In the genomic region with DNA sequence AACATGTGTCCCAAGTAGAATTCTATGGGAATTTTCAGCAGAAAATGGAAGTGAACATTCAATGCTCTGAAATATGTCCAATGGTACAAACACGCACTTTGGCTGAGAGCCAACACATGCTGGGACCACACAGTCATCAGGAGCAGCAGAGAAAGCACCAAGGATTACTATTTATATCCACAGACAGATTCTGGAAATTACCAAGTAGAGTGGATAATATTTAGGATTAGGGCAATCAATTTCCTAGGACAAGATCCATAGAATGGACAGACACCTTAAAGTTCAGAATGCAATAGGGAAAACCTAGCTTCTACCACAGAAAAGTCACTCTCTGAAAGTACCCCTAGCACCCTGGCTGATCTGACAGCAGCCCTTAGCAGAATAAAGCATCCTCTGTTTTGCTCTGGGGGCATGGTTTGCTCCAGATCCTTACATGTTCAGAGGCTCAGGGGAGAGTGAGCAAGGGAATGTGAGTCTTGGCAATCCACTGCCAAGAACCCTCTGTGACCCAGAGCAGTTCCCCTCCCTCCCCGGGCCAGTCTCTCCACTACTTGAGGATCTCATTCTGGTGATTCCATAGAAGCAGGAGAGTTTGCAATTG, we compare ENCODE assay signal across 18 cellular contexts.
DNase-seq lines count a peak whose midpoint lies in the region; ATAC-seq and TF ChIP-seq lines count a peak whose summit lies in the region.
"Had no signal": no experiment of that assay in that cellular context is flagged by ENCODE, and none has a peak within 500 bp of the region (broad histone marks: within the 10 kb centered on the region; RNA-seq: fewer than 3 reads in every experiment).

No MANE protein-coding gene starts in this region.

- H3K4ac ChIP-seq in IMR-90 (ENCODE audit: low read depth, low read length) = peak overlapping the region; percentile 74
- H3K4ac ChIP-seq in trophoblast cell (ENCODE audit: low read depth, low read length) = no peak overlapping the region

- no peak overlapping the region for H4K12ac ChIP-seq in trophoblast cell (ENCODE audit: low read depth, low read length)

- no peak overlapping the region for H3K4me3 ChIP-seq in IMR-90 (ENCODE audit: insufficient read depth, low read depth, low read length)
- H3K4me3 ChIP-seq in astrocyte of the cerebellum (ENCODE audit: low read depth, low read length) = no peak overlapping the region
- H3K4me3 ChIP-seq in trophoblast cell (ENCODE audit: low read depth, low read length) = no peak overlapping the region
- H3K4me3 ChIP-seq: BLaER1, lung, suprapubic skin had no signal

- no peak for TF ChIP-seq POLR2A in IMR-90 (IDR thresholded peaks at IDR 0.05; ENCODE audit: low read depth, low read length)

- H3K36me3 Mint-ChIP-seq in activated T-cell treated with anti-CD3 and anti-CD28 coated beads, Interleukin-2, amount 50 U/mL, for 24 hours (ENCODE audit: low read depth) = no peaks in the 10 kb centered on the region

- no peak overlapping the region for H4K5ac ChIP-seq in IMR-90 (ENCODE audit: low read depth, low read length)

- no peaks in the 10 kb centered on the region for H3K27me3 Mint-ChIP-seq in activated T-cell treated with anti-CD3 and anti-CD28 coated beads, Interleukin-2, amount 50 U/mL, for 24 hours
- H3K27me3 Mint-ChIP-seq: activated CD4-positive, alpha-beta T cell treated with anti-CD3 and anti-CD28 coated beads for 36 hours had no signal

- peak overlapping the region; percentile 87 for H3K14ac ChIP-seq in IMR-90 (replicated peaks; ENCODE audit: low read depth, low read length)
- H3K14ac ChIP-seq in trophoblast cell (ENCODE audit: low read length) = no peak overlapping the region

- peak overlapping the region; percentile 80 for H2BK20ac ChIP-seq in IMR-90 (ENCODE audit: low read depth, low read length)

- H3K4me2 ChIP-seq in IMR-90 (ENCODE audit: low read depth, low read length) (no peak overlapping the region; the same call in 1 of the 2 replicates), trophoblast cell (ENCODE audit: low read length) (no peak overlapping the region)
- H3K4me2 ChIP-seq: BLaER1 had no signal

- in situ Hi-C loops in IMR-90 (cut with MboI; ENCODE audit: low sequenced_read_pairs) (no loop called here), astrocyte of the cerebellum (cut with HindIII; ENCODE audit: low sequenced_read_pairs) (no loop called here)

- peaks cover 1% of the 10 kb centered on the region for H3K9me3 Mint-ChIP-seq in activated T-cell treated with anti-CD3 and anti-CD28 coated beads, Interleukin-2, amount 50 U/mL, for 24 hours
- H3K9me3 Mint-ChIP-seq: nephron had no signal

- H4K8ac ChIP-seq in IMR-90 (ENCODE audit: low read depth in 2 of 2, low read length in 2 of 2) (peak overlapping the region in 1 of 2 experiments; percentile 24; a peak in 1 of 4 replicates), trophoblast cell (ENCODE audit: low read depth, low read length) (no peak overlapping the region)

- no peak overlapping the region for H2AK9ac ChIP-seq in IMR-90 (replicated peaks; ENCODE audit: low read depth, low read length, poor library complexity)

- intact Hi-C loops in IMR-90 (cut with micrococcal nuclease) = no loop called here

- DNase-seq in AG20443 (ENCODE audit: low spot score) = peak; percentile 21
- peak; percentile 81 for DNase-seq in IMR-90
- peak; percentile 36 for DNase-seq in astrocyte of the cerebellum (ENCODE audit: low read depth)
- peak; percentile 68 for DNase-seq in iris pigment epithelial cell (ENCODE audit: low read depth)
- no peak for DNase-seq in activated CD4-positive, alpha-beta T cell treated with anti-CD3 and anti-CD28 coated beads, Interleukin-2, amount 50 U/mL, for 48 hours
- no peak for DNase-seq in activated T-cell treated with anti-CD3 and anti-CD28 coated beads, Interleukin-2, amount 50 U/mL, for 24 hours
- no peak for DNase-seq in trophoblast cell
- DNase-seq: activated CD4-positive, alpha-beta T cell treated with anti-CD3 and anti-CD28 coated beads for 36 hours; activated naive CD4-positive, alpha-beta T cell treated with anti-CD3 and anti-CD28 coated beads, Interleukin-2, amount 50 U/mL, for 16 hours; effector memory CD4-positive, alpha-beta T cell; foreskin melanocyte; Right ventricle myocardium superior; T-helper 9 cell had no signal

- H3K79me1 ChIP-seq in IMR-90 (ENCODE audit: low read depth in 1 of 2, low read length in 2 of 2) (0 out of 4 replicates have a peak, but pooled peaks cover 0 to 2% of the 10 kb centered on the region in 2 experiments), trophoblast cell (ENCODE audit: low read length) (no peaks in the 10 kb centered on the region)

- H3K9me3 ChIP-seq in IMR-90 (ENCODE audit: control insufficient read depth, insufficient read depth, low read length) = no peaks in the 10 kb centered on the region
- no peaks in the 10 kb centered on the region for H3K9me3 ChIP-seq in trophoblast cell (ENCODE audit: insufficient read depth, low read depth, low read length)
- H3K9me3 ChIP-seq: BLaER1, suprapubic skin had no signal

- H3K27ac Mint-ChIP-seq in activated T-cell treated with anti-CD3 and anti-CD28 coated beads, Interleukin-2, amount 50 U/mL, for 24 hours = no peak overlapping the region
- H3K27ac Mint-ChIP-seq: activated CD4-positive, alpha-beta T cell treated with anti-CD3 and anti-CD28 coated beads for 36 hours had no signal

- POLR2A ChIA-PET in IMR-90 (lab: Charles Lee; ENCODE audit: unreplicated experiment) = no interaction called here

- no peaks in the 10 kb centered on the region for H4K20me1 ChIP-seq in IMR-90 (ENCODE audit: insufficient read depth, low read length)
- H4K20me1 ChIP-seq: BLaER1 had no signal

- CTCF ChIA-PET in IMR-90 (lab: Yijun Ruan, JAX) = no interaction called here

- H2BK12ac ChIP-seq in trophoblast cell (ENCODE audit: low read length) = no peak overlapping the region

- peak overlapping the region; percentile 54 for H4K91ac ChIP-seq in IMR-90 (ENCODE audit: insufficient read depth, low read depth, low read length)
- no peak overlapping the region for H4K91ac ChIP-seq in trophoblast cell (ENCODE audit: low read depth, low read length)

- H3K4me1 ChIP-seq in IMR-90 (ENCODE audit: control insufficient read depth, insufficient read depth, low read length) (peaks cover 13% of the 10 kb centered on the region), trophoblast cell (ENCODE audit: control insufficient read depth in 1 of 2, insufficient read depth in 2 of 2, low read length in 2 of 2) (peaks cover 0 to 4% of the 10 kb centered on the region in 2 experiments)
- H3K4me1 ChIP-seq: suprapubic skin had no signal

- H3K27me3 ChIP-seq in IMR-90 (ENCODE audit: control insufficient read depth, insufficient read depth, low read length) (no peaks in the 10 kb centered on the region), trophoblast cell (ENCODE audit: insufficient read depth, low read length) (no peaks in the 10 kb centered on the region)
- H3K27me3 ChIP-seq: BLaER1 had no signal

- TF ChIP-seq CTCF in IMR-90 (conservative IDR thresholded peaks at IDR 0.05; ENCODE audit: low read depth, low read length) (no peak), astrocyte of the cerebellum (IDR thresholded peaks at IDR 0.05; ENCODE audit: low read depth, low read length, missing control alignments) (no peak)

- dilution Hi-C loops in IMR-90 (cut with HindIII; ENCODE audit: low sequenced_read_pairs, unreplicated experiment) = no loop called here

- H3K4me3 Mint-ChIP-seq in activated T-cell treated with anti-CD3 and anti-CD28 coated beads, Interleukin-2, amount 50 U/mL, for 24 hours = no peak overlapping the region
- H3K4me3 Mint-ChIP-seq: activated CD4-positive, alpha-beta T cell treated with anti-CD3 and anti-CD28 coated beads for 36 hours; nephron had no signal

- H3K27ac ChIP-seq in IMR-90 (ENCODE audit: insufficient read depth, low read length) = no peak overlapping the region
- H3K27ac ChIP-seq in trophoblast cell (ENCODE audit: low read depth, low read length) = no peak overlapping the region
- H3K27ac ChIP-seq: BLaER1, suprapubic skin had no signal

- H3K9ac ChIP-seq in IMR-90 (ENCODE audit: low read depth, low read length) (no peak overlapping the region), trophoblast cell (ENCODE audit: low read length) (no peak overlapping the region)
- H3K9ac ChIP-seq: BLaER1 had no signal

- peaks cover 9% of the 10 kb centered on the region for H3K9me1 ChIP-seq in IMR-90 (ENCODE audit: insufficient read depth, low read length)

- no peak overlapping the region; the same call in 1 of the 2 replicates for H3K56ac ChIP-seq in IMR-90 (ENCODE audit: extremely low read depth, insufficient read depth, low read length)

- peak overlapping the region; percentile 5 for H2AFZ ChIP-seq in IMR-90 (replicated peaks; ENCODE audit: low read length, poor library complexity)
- no peak overlapping the region for H2AFZ ChIP-seq in trophoblast cell (ENCODE audit: insufficient read depth, low read length, poor library complexity)

- peak overlapping the region; percentile 56 for H2AK5ac ChIP-seq in IMR-90 (ENCODE audit: low read depth, low read length)
- H2AK5ac ChIP-seq in trophoblast cell (ENCODE audit: low read length) = no peak overlapping the region

- no peaks in the 10 kb centered on the region for H3K4me1 Mint-ChIP-seq in activated T-cell treated with anti-CD3 and anti-CD28 coated beads, Interleukin-2, amount 50 U/mL, for 24 hours (ENCODE audit: low read depth)
- H3K4me1 Mint-ChIP-seq: activated CD4-positive, alpha-beta T cell treated with anti-CD3 and anti-CD28 coated beads for 36 hours had no signal

- no peak for TF ChIP-seq RAD21 in IMR-90 (IDR thresholded peaks at IDR 0.05; ENCODE audit: low read length)

- BruUV-seq in IMR-90 (replicated peaks; lab: Mats Ljungman, UMichigan) = no TSS peak

- H2BK5ac ChIP-seq in IMR-90 (ENCODE audit: low read depth, low read length, poor library complexity, severe bottlenecking) (peak overlapping the region; percentile 0), trophoblast cell (ENCODE audit: low read depth, low read length, poor library complexity) (no peak overlapping the region)

- H3K79me2 ChIP-seq in trophoblast cell (ENCODE audit: control insufficient read depth, insufficient read depth, low read length, poor library complexity) = no peaks in the 10 kb centered on the region

- H2BK120ac ChIP-seq in IMR-90 (ENCODE audit: low read depth, low read length) = peak overlapping the region; percentile 48
- H2BK120ac ChIP-seq in trophoblast cell (ENCODE audit: insufficient read depth, low read length, poor library complexity) = no peak overlapping the region

- H3K18ac ChIP-seq in IMR-90 (ENCODE audit: low read depth, low read length) (no peak overlapping the region), trophoblast cell (ENCODE audit: low read length) (no peak overlapping the region)

- H3K36me3 ChIP-seq in IMR-90 (ENCODE audit: control insufficient read depth, insufficient read depth, low read length) (no peaks in the 10 kb centered on the region), trophoblast cell (ENCODE audit: control insufficient read depth in 1 of 2, insufficient read depth in 2 of 2, low read length in 2 of 2) (no peaks in the 10 kb centered on the region)
- H3K36me3 ChIP-seq: BLaER1, suprapubic skin had no signal

- H3K23ac ChIP-seq in IMR-90 (ENCODE audit: low read depth, low read length) (peak overlapping the region; percentile 35; the same call in 1 of the 2 replicates), trophoblast cell (ENCODE audit: low read length) (no peak overlapping the region)

- WGBS in IMR-90 (ENCODE audit: extremely low coverage in 2 of 2, insufficient read length in 1 of 2), 2 experiments = no CpG with 5 or more reads among the region's 2 CpGs
- WGBS in trophoblast cell (ENCODE audit: extremely low coverage, insufficient coverage, insufficient read length) = no CpG with 5 or more reads among the region's 2 CpGs

- ATAC-seq in IMR-90 (ENCODE audit: low read depth) (peak; percentile 46), HG02884 (IDR thresholded peaks at IDR 0.05; ENCODE audit: unreplicated experiment) (no peak)
- ATAC-seq: activated CD4-positive, alpha-beta T cell treated with anti-CD3 and anti-CD28 coated beads for 36 hours had no signal

- peak overlapping the region; percentile 93; the same call in 2 of the 3 replicates for H2BK15ac ChIP-seq in IMR-90 (ENCODE audit: low read depth, low read length)

Comparison
In these comparisons a context has a peak if more than half of its experiments do, and no peak if none do; other contexts are left out.
1. DNase-seq: peak in AG20443 (single experiment), IMR-90 (single experiment), astrocyte of the cerebellum (single experiment) and iris pigment epithelial cell (single experiment); none in activated CD4-positive, alpha-beta T cell treated with anti-CD3 and anti-CD28 coated beads, Interleukin-2, amount 50 U/mL, for 48 hours (0 of 2), activated T-cell treated with anti-CD3 and anti-CD28 coated beads, Interleukin-2, amount 50 U/mL, for 24 hours (single experiment) and trophoblast cell (0 of 2).